ENCODE assay signal across 37 cellular contexts in the genomic region with DNA sequence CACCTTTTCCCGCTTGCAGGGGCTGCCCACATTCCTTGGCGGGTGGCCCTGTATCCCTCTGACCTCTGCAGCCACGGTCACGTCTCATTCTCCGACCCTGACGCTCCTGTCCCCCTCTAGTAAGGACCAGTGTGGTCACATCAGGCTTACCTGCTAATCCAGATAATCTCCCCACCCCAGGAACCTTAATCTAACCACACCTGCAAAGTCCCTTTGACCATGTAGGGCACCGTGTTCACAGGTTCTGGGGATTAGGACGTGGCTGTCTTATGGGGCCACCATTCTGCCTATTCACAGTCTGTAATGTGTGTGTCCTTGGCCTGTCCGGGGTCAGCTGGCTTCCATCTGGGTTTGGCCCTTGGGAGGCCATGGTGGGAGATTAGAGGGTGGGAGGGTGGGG.
DNase-seq lines count a peak whose midpoint lies in the region; ATAC-seq, FAIRE-seq and TF ChIP-seq lines count a peak whose summit lies in the region.
"Had no signal": no experiment of that assay in that cellular context is flagged by ENCODE, and none has a peak within 500 bp of the region (broad histone marks: within the 10 kb centered on the region; RNA-seq: fewer than 3 reads in every experiment).

No MANE protein-coding gene starts in this region.

- peaks cover 0 to 8% (median 0%) of the 10 kb centered on the region in 3 experiments; a peak in 3 of 7 replicates for H3K36me3 Mint-ChIP-seq in H9 (ENCODE audit: insufficient read depth in 1 of 3, low read depth in 3 of 3)
- H3K36me3 Mint-ChIP-seq: CD14-positive monocyte; CD4-positive, alpha-beta memory T cell; CD4-positive, CD25-positive, alpha-beta regulatory T cell; CD8-positive, alpha-beta memory T cell; CD8-positive, alpha-beta T cell had no signal

- no peaks in the 10 kb centered on the region for H3K79me1 ChIP-seq in H9 (ENCODE audit: insufficient read depth, low read depth, low read length, poor library complexity, severe bottlenecking)

- H2AFZ ChIP-seq in H9 (ENCODE audit: low read length) (no peak overlapping the region), OCI-LY3 (ENCODE audit: low read depth, low read length) (no peak overlapping the region)

- H3K4me2 ChIP-seq in H9 (ENCODE audit: insufficient read depth, insufficient read length, low read length) (no peak overlapping the region), OCI-LY3 (ENCODE audit: low read length) (peak overlapping the region; percentile 74; the same call in 1 of the 2 replicates)
- H3K4me2 ChIP-seq: A549; BLaER1; BLaER1 treated with 17β-estradiol and CSF1 and Interleukin-3, amounts not matched to agents 10 nM and 100 nM had no signal

- H3K23me2 ChIP-seq in H9 (ENCODE audit: insufficient read length, low read depth, low read length, poor library complexity, severe bottlenecking), result no peaks in the 10 kb centered on the region

- peaks cover 6% of the 10 kb centered on the region for H3K27me3 Mint-ChIP-seq in H9 (ENCODE audit: low read depth)
- H3K27me3 Mint-ChIP-seq: CD4-positive, CD25-positive, alpha-beta regulatory T cell had no signal

- TF ChIP-seq POLR2A in esophagus muscularis mucosa (IDR thresholded peaks at IDR 0.05; ENCODE audit: low read depth) (no peak), GM12891 (IDR thresholded peaks at IDR 0.05; ENCODE audit: low read depth, low read length) (no peak)

- peaks cover 4 to 12% of the 10 kb centered on the region in 2 experiments for H3K4me1 Mint-ChIP-seq in H9
- H3K4me1 Mint-ChIP-seq: CD14-positive monocyte; CD4-positive, alpha-beta memory T cell; CD4-positive, CD25-positive, alpha-beta regulatory T cell; CD8-positive, alpha-beta memory T cell had no signal

- H3K27me3 ChIP-seq in H9 (ENCODE audit: insufficient read depth, low read length), result no peaks in the 10 kb centered on the region
- no peaks in the 10 kb centered on the region for H3K27me3 ChIP-seq in OCI-LY3 (ENCODE audit: low read depth, low read length)
- no peaks in the 10 kb centered on the region for H3K27me3 ChIP-seq in esophagus muscularis mucosa
- H3K27me3 ChIP-seq: BE2C; BLaER1; BLaER1 treated with 17β-estradiol and CSF1 and Interleukin-3, amounts not matched to agents 10 nM and 100 nM had no signal

- DNase-seq in GM19239 (ENCODE audit: insufficient read length, low spot score), result no peak
- DNase-seq in H9, result peak; percentile 17
- DNase-seq in esophagus muscularis mucosa (ENCODE audit: extremely low spot score), result peak; percentile 91
- DNase-seq in GM12891 (ENCODE audit: insufficient read length, low spot score), result no peak
- DNase-seq: 8988T; ACHN; AML-193; BE2C; C1 segment of cervical spinal cord; Caco-2; Calu3; CD4-positive, alpha-beta memory T cell; CD4-positive, alpha-beta T cell; CD4-positive, CD25-positive, alpha-beta regulatory T cell; CD8-positive, alpha-beta memory T cell; CD8-positive, alpha-beta T cell; COR-L47; DMS 273 treated with DMSO at 0.1 percent for 48 hours; DMS153; DMS53; DMS79; DMS79 treated with DMSO at 0.1 percent for 48 hours; DND-41; EL had no signal

- H3K27ac Mint-ChIP-seq in H9, result no peak overlapping the region
- H3K27ac Mint-ChIP-seq: B cell; CD14-positive monocyte; CD4-positive, alpha-beta memory T cell; CD4-positive, alpha-beta T cell; CD4-positive, CD25-positive, alpha-beta regulatory T cell; CD8-positive, alpha-beta T cell had no signal

- H4K8ac ChIP-seq in H9 (replicated peaks; ENCODE audit: insufficient read length, low read depth, low read length), result no peak overlapping the region

- H3K36me3 ChIP-seq in OCI-LY3 (replicated peaks; ENCODE audit: low read depth, low read length) (peaks cover 24% of the 10 kb centered on the region), esophagus muscularis mucosa (no peaks in the 10 kb centered on the region)
- H3K36me3 ChIP-seq: BE2C; BLaER1; BLaER1 treated with 17β-estradiol and CSF1 and Interleukin-3, amounts not matched to agents 10 nM and 100 nM had no signal

- H2BK120ac ChIP-seq in H9 (ENCODE audit: low read depth, low read length, poor library complexity, severe bottlenecking), result no peak overlapping the region

- H3K4ac ChIP-seq in H9 (ENCODE audit: low read depth, low read length), result no peak overlapping the region

- H4K20me1 ChIP-seq in H9 (ENCODE audit: control insufficient read depth, insufficient read depth, insufficient read length) (peaks cover 3% of the 10 kb centered on the region), OCI-LY3 (ENCODE audit: insufficient read depth, low read length) (no peaks in the 10 kb centered on the region)
- H4K20me1 ChIP-seq: BLaER1; BLaER1 treated with 17β-estradiol and CSF1 and Interleukin-3, amounts not matched to agents 10 nM and 100 nM had no signal

- H3K18ac ChIP-seq in H9 (ENCODE audit: insufficient read length, low read depth, low read length), result no peak overlapping the region

- H3K4me3 Mint-ChIP-seq in H9, result no peak overlapping the region
- H3K4me3 Mint-ChIP-seq: B cell; CD14-positive monocyte; CD4-positive, alpha-beta memory T cell; CD4-positive, alpha-beta T cell; CD4-positive, CD25-positive, alpha-beta regulatory T cell; CD8-positive, alpha-beta memory T cell; CD8-positive, alpha-beta T cell had no signal

- no peak overlapping the region for H3K27ac ChIP-seq in H9 (ENCODE audit: insufficient read length, low read depth, low read length)
- peak overlapping the region; percentile 94 for H3K27ac ChIP-seq in OCI-LY3 (ENCODE audit: low read length)
- H3K27ac ChIP-seq in esophagus muscularis mucosa (replicated peaks in 1 of 4), result no peak overlapping the region
- H3K27ac ChIP-seq: 22Rv1; A549; BLaER1; BLaER1 treated with 17β-estradiol and CSF1 and Interleukin-3, amounts not matched to agents 10 nM and 100 nM; C4-2B had no signal

- H2BK20ac ChIP-seq in H9 (ENCODE audit: low read depth, low read length, poor library complexity, severe bottlenecking), result no peak overlapping the region

- no peak overlapping the region for H3K23ac ChIP-seq in H9 (ENCODE audit: insufficient read length, low read depth, low read length)

- no peaks in the 10 kb centered on the region; a peak in 1 of 5 replicates for H3K9me3 Mint-ChIP-seq in H9
- H3K9me3 Mint-ChIP-seq: CD4-positive, alpha-beta T cell; CD8-positive, alpha-beta T cell had no signal

- no peak overlapping the region for H2BK15ac ChIP-seq in H9 (ENCODE audit: low read depth, low read length)

- H3T11ph ChIP-seq in H9 (ENCODE audit: low read length), result no peak overlapping the region

- H3K4me1 ChIP-seq in H9 (ENCODE audit: insufficient read depth, low read length) (peaks cover 2% of the 10 kb centered on the region; the same call in 1 of the 2 replicates), OCI-LY3 (ENCODE audit: low read length) (peaks cover 59% of the 10 kb centered on the region), esophagus muscularis mucosa (no peaks in the 10 kb centered on the region)
- H3K4me1 ChIP-seq: A549; BE2C; BLaER1; BLaER1 treated with 17β-estradiol and CSF1 and Interleukin-3, amounts not matched to agents 10 nM and 100 nM; Caco-2 had no signal

- H3K79me2 ChIP-seq in H9 (ENCODE audit: insufficient read depth, low read length) (peaks cover 3% of the 10 kb centered on the region; the same call in 1 of the 2 replicates), OCI-LY3 (ENCODE audit: low read length) (no peaks in the 10 kb centered on the region)

- ATAC-seq in GM18907 (IDR thresholded peaks at IDR 0.05; ENCODE audit: unreplicated experiment) (no peak), HG02623 (IDR thresholded peaks at IDR 0.05; ENCODE audit: unreplicated experiment) (no peak), HG03521 (IDR thresholded peaks at IDR 0.05; ENCODE audit: unreplicated experiment) (no peak)
- ATAC-seq: A549; CD8-positive, alpha-beta T cell had no signal

- H3K56ac ChIP-seq in H9 (ENCODE audit: insufficient read length, low read depth, low read length), result no peak overlapping the region

- H2BK12ac ChIP-seq in H9 (ENCODE audit: insufficient read length, low read depth, low read length), result no peak overlapping the region

- H2BK5ac ChIP-seq in H9 (ENCODE audit: insufficient read length, low read length), result no peak overlapping the region

- H3K4me3 ChIP-seq in OCI-LY3 (ENCODE audit: low read length) (no peak overlapping the region), esophagus muscularis mucosa (no peak overlapping the region)
- H3K4me3 ChIP-seq: A549; BLaER1; BLaER1 treated with 17β-estradiol and CSF1 and Interleukin-3, amounts not matched to agents 10 nM and 100 nM had no signal

- H3K9ac ChIP-seq in H9 (ENCODE audit: extremely low read depth, insufficient read length, low read length), result no peak overlapping the region
- peak overlapping the region; percentile 85; the same call in 1 of the 2 replicates for H3K9ac ChIP-seq in OCI-LY3 (ENCODE audit: low read length)
- H3K9ac ChIP-seq: BLaER1; BLaER1 treated with 17β-estradiol and CSF1 and Interleukin-3, amounts not matched to agents 10 nM and 100 nM had no signal

- FAIRE-seq in GM19239 (lab: Jason Lieb, UNC) (peak; percentile 35), GM12891 (lab: Jason Lieb, UNC) (no peak)
- FAIRE-seq: A204.1, A549, D721Med had no signal

- H2AK5ac ChIP-seq in H9 (ENCODE audit: insufficient read length, low read length), result no peak overlapping the region

- WGBS in H9 (ENCODE audit: extremely low coverage, insufficient read length, low lambda C conversion rate), result no CpG with 5 or more reads among the region's 9 CpGs
- 89% methylated on average over 9 of the region's 9 CpGs for WGBS in esophagus muscularis mucosa

- H3K14ac ChIP-seq in H9 (ENCODE audit: insufficient read depth, low read length), result no peak overlapping the region

- TF ChIP-seq EP300 in esophagus muscularis mucosa (IDR thresholded peaks at IDR 0.05), result no peak

- H4K91ac ChIP-seq in H9 (ENCODE audit: insufficient read length, low read depth, low read length), result no peak overlapping the region

- TF ChIP-seq CTCF in H9 (conservative IDR thresholded peaks at IDR 0.05) (no peak), OCI-LY3 (IDR thresholded peaks at IDR 0.05; ENCODE audit: low read depth, low read length) (no peak), esophagus muscularis mucosa (IDR thresholded peaks at IDR 0.05) (no peak)

- H4K5ac ChIP-seq in H9 (ENCODE audit: insufficient read length, low read depth, low read length), result no peak overlapping the region

- intact Hi-C loops in esophagus muscularis mucosa (cut with DNase I), result no loop called here

- no peaks in the 10 kb centered on the region for H3K9me3 ChIP-seq in H9 (ENCODE audit: control insufficient read depth, low read depth, low read length)
- peaks cover 4% of the 10 kb centered on the region for H3K9me3 ChIP-seq in OCI-LY3 (ENCODE audit: insufficient read depth, low read length)
- H3K9me3 ChIP-seq in esophagus muscularis mucosa, result no peaks in the 10 kb centered on the region
- H3K9me3 ChIP-seq: A549; BE2C; BLaER1; BLaER1 treated with 17β-estradiol and CSF1 and Interleukin-3, amounts not matched to agents 10 nM and 100 nM; Caco-2 had no signal

TF ChIP-seq in GM12891, 5 proteins besides CTCF, POLR2A, EP300 and RAD21:
- TF ChIP-seq POLR2AphosphoS5 (IDR thresholded peaks at IDR 0.05; ENCODE audit: low read depth, low read length) (no peak), PAX5 (IDR thresholded peaks at IDR 0.05; ENCODE audit: insufficient read depth, low read length, severe bottlenecking) (no peak), TAF1 (IDR thresholded peaks at IDR 0.05; ENCODE audit: low read depth, low read length) (no peak), SPI1 (IDR thresholded peaks at IDR 0.05; ENCODE audit: low read depth, low read length) (no peak), POU2F2 (IDR thresholded peaks at IDR 0.05; ENCODE audit: low read depth, low read length) (no peak)
TF ChIP-seq in GM12891: peak in this region for 0.

Comparison
In these comparisons a context has a peak if more than half of its experiments do, and no peak if none do; other contexts are left out.
1. DNase-seq: peak in H9 (single experiment) and esophagus muscularis mucosa (single experiment); none in GM19239 (single experiment) and GM12891 (single experiment).